23 cellular contexts compared by ENCODE assay signal in genomic region chr3:108319428-108320053, GRCh38. TPM values are rescaled to one million over a fixed set of nuclear protein-coding genes. Genes with fewer than 3 reads are reported as not detected.
A peak's percentile ranks its signal among the peaks of the same experiment; 100 is the strongest.
DNase-seq lines count a peak whose midpoint lies in the region; ATAC-seq and TF ChIP-seq lines count a peak whose summit lies in the region.
"Had no signal": no experiment of that assay in that cellular context is flagged by ENCODE, and none has a peak within 500 bp of the region (broad histone marks: within the 10 kb centered on the region; RNA-seq: fewer than 3 reads in every experiment).

No MANE protein-coding gene starts in this region.

- H3K9me3 ChIP-seq in mammary epithelial cell (replicated peaks; ENCODE audit: insufficient read depth, low read length), result no peaks in the 10 kb centered on the region
- H3K9me3 ChIP-seq: BLaER1 treated with 17β-estradiol and CSF1 and Interleukin-3, amounts not matched to agents 10 nM and 100 nM; MG63; SJCRH30 had no signal

- in situ Hi-C loops in mammary epithelial cell (cut with MboI; ENCODE audit: low sequenced_read_pairs in 2 of 2), result no loop called here

- H3K36me3 Mint-ChIP-seq in stimulated activated memory B cell treated with anti-CD40 and anti-IgM and Interleukin-4, amounts not matched to agents 10 μg/mL and 1 μg/mL and 100 μg/mL, for 72 hours, result no peaks in the 10 kb centered on the region
- H3K36me3 Mint-ChIP-seq in activated naive CD4-positive, alpha-beta T cell treated with anti-CD3 and anti-CD28 coated beads for 36 hours (ENCODE audit: low read depth), result no peaks in the 10 kb centered on the region
- H3K36me3 Mint-ChIP-seq: brain, naive B cell had no signal

- dilution Hi-C loops in mammary epithelial cell (cut with HindIII; ENCODE audit: low sequenced_read_pairs), result no loop called here

- no peaks in the 10 kb centered on the region for H3K36me3 ChIP-seq in mammary epithelial cell (ENCODE audit: insufficient read depth, low read length)
- H3K36me3 ChIP-seq: BLaER1 treated with 17β-estradiol and CSF1 and Interleukin-3, amounts not matched to agents 10 nM and 100 nM; MG63; SJCRH30 had no signal

- no peaks in the 10 kb centered on the region for H3K9me3 Mint-ChIP-seq in stimulated activated memory B cell treated with anti-CD40 and anti-IgM and Interleukin-4, amounts not matched to agents 10 μg/mL and 1 μg/mL and 100 μg/mL, for 72 hours
- no peaks in the 10 kb centered on the region for H3K9me3 Mint-ChIP-seq in activated naive CD4-positive, alpha-beta T cell treated with anti-CD3 and anti-CD28 coated beads for 36 hours
- H3K9me3 Mint-ChIP-seq: activated naive CD4-positive, alpha-beta T cell treated with anti-CD3 and anti-CD28 coated beads, Interleukin-2, amount 10 ng/mL, durations not matched to agents 7 days and 5 days; brain; naive B cell; stimulated activated naive CD8-positive, alpha-beta T cell treated with anti-CD3 and anti-CD28 coated beads, Interleukin-15, amount 100 ng/mL, for 72 hours; T-helper 2 cell treated with Interferon-gamma antibody and Interleukin-4, amounts not matched to agents 5 μg/mL and 100 μg/mL, for 36 hours had no signal

- BruUV-seq in mammary epithelial cell (replicated peaks; lab: Mats Ljungman, UMichigan), result no TSS peak

- no peak overlapping the region for H3K9ac ChIP-seq in mammary epithelial cell (ENCODE audit: insufficient read depth, low read length)
- H3K9ac ChIP-seq: BLaER1 treated with 17β-estradiol and CSF1 and Interleukin-3, amounts not matched to agents 10 nM and 100 nM had no signal

- H3K4me1 ChIP-seq in mammary epithelial cell (ENCODE audit: insufficient read depth, low read length), result peaks cover 27% of the 10 kb centered on the region
- H3K4me1 ChIP-seq: BLaER1 treated with 17β-estradiol and CSF1 and Interleukin-3, amounts not matched to agents 10 nM and 100 nM; SJCRH30 had no signal

- WGBS in mammary epithelial cell (ENCODE audit: low coverage, missing lambda C conversion rate), result 10% methylated on average over 6 of the region's 6 CpGs

- H3K27ac Mint-ChIP-seq in stimulated activated memory B cell treated with anti-CD40 and anti-IgM and Interleukin-4, amounts not matched to agents 10 μg/mL and 1 μg/mL and 100 μg/mL, for 72 hours, result peak overlapping the region; percentile 2
- H3K27ac Mint-ChIP-seq in activated naive CD4-positive, alpha-beta T cell treated with anti-CD3 and anti-CD28 coated beads for 36 hours, result no peak overlapping the region
- H3K27ac Mint-ChIP-seq: activated CD4-positive, alpha-beta T cell treated with anti-CD3 and anti-CD28 coated beads for 36 hours; activated naive CD4-positive, alpha-beta T cell treated with anti-CD3 and anti-CD28 coated beads, Interleukin-2, amount 10 ng/mL, durations not matched to agents 7 days and 5 days; brain; progenitor cell of endocrine pancreas; stimulated activated naive CD8-positive, alpha-beta T cell treated with anti-CD3 and anti-CD28 coated beads, Interleukin-15, amount 100 ng/mL, for 72 hours; T-helper 2 cell treated with Interferon-gamma antibody and Interleukin-4, amounts not matched to agents 5 μg/mL and 100 μg/mL, for 36 hours had no signal

- TF ChIP-seq CTCF in GM12865 (IDR thresholded peaks at IDR 0.05; ENCODE audit: insufficient read depth, low read depth, low read length, missing control alignments) (no peak), mammary epithelial cell (conservative IDR thresholded peaks at IDR 0.05 in 1 of 2, IDR thresholded peaks at IDR 0.05 in 1 of 2; ENCODE audit: extremely low read depth in 1 of 2, insufficient read depth in 1 of 2, low read depth in 1 of 2, low read length in 2 of 2) (no peak)

- no peak overlapping the region for H3K27ac ChIP-seq in mammary epithelial cell (ENCODE audit: insufficient read depth, low read depth, low read length)
- H3K27ac ChIP-seq: BLaER1 treated with 17β-estradiol and CSF1 and Interleukin-3, amounts not matched to agents 10 nM and 100 nM; dorsolateral prefrontal cortex; SJCRH30 had no signal

- intact Hi-C loops in mammary epithelial cell (cut with micrococcal nuclease), result no loop called here
- intact Hi-C loops in activated naive CD4-positive, alpha-beta T cell treated with anti-CD3 and anti-CD28 coated beads for 36 hours (cut with micrococcal nuclease), result no loop called here

- no peak overlapping the region for H3K4me3 Mint-ChIP-seq in stimulated activated memory B cell treated with anti-CD40 and anti-IgM and Interleukin-4, amounts not matched to agents 10 μg/mL and 1 μg/mL and 100 μg/mL, for 72 hours
- no peak overlapping the region for H3K4me3 Mint-ChIP-seq in activated naive CD4-positive, alpha-beta T cell treated with anti-CD3 and anti-CD28 coated beads for 36 hours
- H3K4me3 Mint-ChIP-seq: activated CD4-positive, alpha-beta T cell treated with anti-CD3 and anti-CD28 coated beads for 36 hours; activated naive CD4-positive, alpha-beta T cell treated with anti-CD3 and anti-CD28 coated beads, Interleukin-2, amount 10 ng/mL, durations not matched to agents 7 days and 5 days; brain; naive B cell; stimulated activated naive CD8-positive, alpha-beta T cell treated with anti-CD3 and anti-CD28 coated beads, Interleukin-15, amount 100 ng/mL, for 72 hours; T-helper 2 cell treated with Interferon-gamma antibody and Interleukin-4, amounts not matched to agents 5 μg/mL and 100 μg/mL, for 36 hours had no signal

- ATAC-seq in stimulated activated memory B cell treated with anti-CD40 and anti-IgM and Interleukin-4, amounts not matched to agents 10 μg/mL and 1 μg/mL and 100 μg/mL, for 72 hours, result no peak
- no peak for ATAC-seq in HG03520 (IDR thresholded peaks at IDR 0.05; ENCODE audit: unreplicated experiment)
- ATAC-seq: activated CD4-positive, alpha-beta T cell treated with anti-CD3 and anti-CD28 coated beads for 36 hours; stimulated activated naive CD8-positive, alpha-beta T cell treated with anti-CD3 and anti-CD28 coated beads, Interleukin-15, amount 100 ng/mL, for 72 hours had no signal

- H2AFZ ChIP-seq in mammary epithelial cell (ENCODE audit: low read depth, low read length), result no peak overlapping the region

- H3K4me3 ChIP-seq in GM12865 (ENCODE audit: low read depth, low read length) (no peak overlapping the region), mammary epithelial cell (replicated peaks in 1 of 3; ENCODE audit: insufficient read depth in 1 of 3, low read depth in 2 of 3, low read length in 3 of 3) (no peak overlapping the region)
- H3K4me3 ChIP-seq: BLaER1 treated with 17β-estradiol and CSF1 and Interleukin-3, amounts not matched to agents 10 nM and 100 nM; dorsolateral prefrontal cortex; MG63; SJCRH30 had no signal

- no peaks in the 10 kb centered on the region for H3K79me2 ChIP-seq in mammary epithelial cell (ENCODE audit: insufficient read depth, low read length)

- DNase-seq in GM12865 (ENCODE audit: low read depth), result peak; percentile 8
- peak; percentile 79 for DNase-seq in NCI-H187 treated with DMSO at 0.1 percent for 48 hours (lab: John Stamatoyannopoulos, UW)
- peak; percentile 69 for DNase-seq in mammary epithelial cell
- DNase-seq in activated naive CD4-positive, alpha-beta T cell treated with anti-CD3 and anti-CD28 coated beads for 36 hours, result no peak
- DNase-seq in pons (ENCODE audit: low spot score), result no peak
- DNase-seq: activated CD4-positive, alpha-beta T cell treated with anti-CD3 and anti-CD28 coated beads for 36 hours; activated CD8-positive, alpha-beta memory T cell treated with anti-CD3 and anti-CD28 coated beads, Interleukin-2, amount 50 U/mL, for 48 hours; activated naive CD4-positive, alpha-beta T cell treated with anti-CD3 and anti-CD28 coated beads, Interleukin-2, amount 10 ng/mL, durations not matched to agents 7 days and 5 days; dorsolateral prefrontal cortex; hypothalamus; MG63; naive B cell; NCI-H226; NK-92 treated with Interleukin-12 subunit alpha and Interleukin-12 subunit beta, amount 100 ng/mL, for 24 hours; SJCRH30; stimulated activated naive CD8-positive, alpha-beta T cell treated with anti-CD3 and anti-CD28 coated beads, Interleukin-15, amount 100 ng/mL, for 72 hours had no signal

- peaks cover 23% of the 10 kb centered on the region for H3K4me1 Mint-ChIP-seq in stimulated activated memory B cell treated with anti-CD40 and anti-IgM and Interleukin-4, amounts not matched to agents 10 μg/mL and 1 μg/mL and 100 μg/mL, for 72 hours
- H3K4me1 Mint-ChIP-seq in activated naive CD4-positive, alpha-beta T cell treated with anti-CD3 and anti-CD28 coated beads for 36 hours (ENCODE audit: low read depth), result peaks cover 8% of the 10 kb centered on the region
- H3K4me1 Mint-ChIP-seq: brain had no signal

- H4K20me1 ChIP-seq in mammary epithelial cell (ENCODE audit: insufficient read depth, low read length), result no peaks in the 10 kb centered on the region
- H4K20me1 ChIP-seq: BLaER1 treated with 17β-estradiol and CSF1 and Interleukin-3, amounts not matched to agents 10 nM and 100 nM had no signal

- H3K27me3 Mint-ChIP-seq in stimulated activated memory B cell treated with anti-CD40 and anti-IgM and Interleukin-4, amounts not matched to agents 10 μg/mL and 1 μg/mL and 100 μg/mL, for 72 hours, result no peaks in the 10 kb centered on the region
- no peaks in the 10 kb centered on the region for H3K27me3 Mint-ChIP-seq in activated naive CD4-positive, alpha-beta T cell treated with anti-CD3 and anti-CD28 coated beads for 36 hours (ENCODE audit: low read depth)
- H3K27me3 Mint-ChIP-seq: activated CD4-positive, alpha-beta T cell treated with anti-CD3 and anti-CD28 coated beads for 36 hours; activated naive CD4-positive, alpha-beta T cell treated with anti-CD3 and anti-CD28 coated beads, Interleukin-2, amount 10 ng/mL, durations not matched to agents 7 days and 5 days; naive B cell; progenitor cell of endocrine pancreas; stimulated activated naive CD8-positive, alpha-beta T cell treated with anti-CD3 and anti-CD28 coated beads, Interleukin-15, amount 100 ng/mL, for 72 hours had no signal

- peak overlapping the region; percentile 57 for H3K4me2 ChIP-seq in mammary epithelial cell (ENCODE audit: insufficient read depth, low read depth, low read length)
- H3K4me2 ChIP-seq: BLaER1 treated with 17β-estradiol and CSF1 and Interleukin-3, amounts not matched to agents 10 nM and 100 nM had no signal

- CTCF ChIA-PET in mammary epithelial cell (lab: Charles Lee; ENCODE audit: low non-redundant PET), result no interaction called here
- CTCF ChIA-PET in activated naive CD4-positive, alpha-beta T cell treated with anti-CD3 and anti-CD28 coated beads for 36 hours (lab: Charles Lee), result interaction anchor here (0.5 to 1.5 kb wide), 2 partner anchors 14 to 163 kb away, joined by 3 to 5 read pairs; no protein-coding TSS in a partner anchor

- no peaks in the 10 kb centered on the region for H3K27me3 ChIP-seq in mammary epithelial cell (ENCODE audit: insufficient read depth, low read length)
- H3K27me3 ChIP-seq: BLaER1 treated with 17β-estradiol and CSF1 and Interleukin-3, amounts not matched to agents 10 nM and 100 nM; dorsolateral prefrontal cortex; MG63; SJCRH30 had no signal

RNA-seq across cellular contexts. Expression of gene HHLA2, which starts 23.2 kb away (rescaled TPM):
- total RNA-seq in mammary epithelial cell, result not detected
- polyA plus RNA-seq in mammary epithelial cell, result not detected
- not detected for polyA minus RNA-seq in mammary epithelial cell
- under 1 TPM; 0.22 to 0.26 TPM for total RNA-seq in activated naive CD4-positive, alpha-beta T cell treated with anti-CD3 and anti-CD28 coated beads for 36 hours
- total RNA-seq: HT1080, progenitor cell of endocrine pancreas, SJCRH30 had no signal

Comparison
In these comparisons a context has a peak if more than half of its experiments do, and no peak if none do; other contexts are left out.
1. DNase-seq: peak in GM12865 (single experiment), NCI-H187 treated with DMSO at 0.1 percent for 48 hours (single experiment) and mammary epithelial cell (single experiment); none in activated naive CD4-positive, alpha-beta T cell treated with anti-CD3 and anti-CD28 coated beads for 36 hours (single experiment) and pons (single experiment).